Comparison of ENCODE assay signal across 1 cellular context in genomic region chr18:12271376-12272235, GRCh38.
TF ChIP-seq lines count a peak whose summit lies in the region.

No MANE protein-coding gene starts in this region.

TF ChIP-seq in GM23338, 12 proteins besides CTCF, POLR2A, EP300 and RAD21 (continued from another document):
- TF ChIP-seq ZNF462 (CRISPR knock-in tag; IDR thresholded peaks at IDR 0.05): 0 out of 2 replicates have a peak, but pooled peaks have one; percentile 10
